1 cellular context compared by ENCODE assay signal in the genomic region with DNA sequence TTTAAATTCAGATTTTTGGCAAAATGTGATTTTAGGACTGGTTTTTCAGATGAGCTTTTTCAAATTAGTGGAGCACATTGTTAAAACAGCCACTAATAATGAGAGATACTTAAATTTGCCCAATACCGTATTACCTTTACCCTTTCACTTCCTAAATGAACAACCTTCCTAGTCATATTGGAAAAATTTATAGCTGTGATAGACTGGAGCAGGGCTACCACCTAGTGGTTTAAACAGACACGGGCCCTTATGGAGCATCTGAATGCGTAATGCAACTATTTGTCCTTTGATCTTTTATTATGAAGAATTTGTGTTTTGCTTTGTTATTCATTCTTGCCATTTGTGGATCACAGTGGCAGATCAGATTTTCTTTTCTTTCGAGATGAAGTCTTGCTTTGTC.
TF ChIP-seq lines count a peak whose summit lies in the region.

No MANE protein-coding gene starts in this region.

TF ChIP-seq in IMR-90, 13 proteins besides CTCF, POLR2A, EP300 and RAD21:
- TF ChIP-seq BHLHE40 (IDR thresholded peaks at IDR 0.05; ENCODE audit: low read depth, low read length), result no peak
- TF ChIP-seq CHD1 (IDR thresholded peaks at IDR 0.05; ENCODE audit: low read depth, low read length), result no peak
- no peak for TF ChIP-seq MXI1 (IDR thresholded peaks at IDR 0.05; ENCODE audit: borderline replicate concordance, low read depth, low read length)
- TF ChIP-seq MAZ (IDR thresholded peaks at IDR 0.05; ENCODE audit: borderline replicate concordance, low read depth, low read length), result no peak
- TF ChIP-seq RFX5 (IDR thresholded peaks at IDR 0.05; ENCODE audit: low read depth, low read length), result no peak
- TF ChIP-seq RCOR1 (IDR thresholded peaks at IDR 0.05; ENCODE audit: insufficient replicate concordance, low read length), result no peak
- TF ChIP-seq FOS (IDR thresholded peaks at IDR 0.05; ENCODE audit: low read depth, low read length), result no peak
- TF ChIP-seq, protein P1, sequence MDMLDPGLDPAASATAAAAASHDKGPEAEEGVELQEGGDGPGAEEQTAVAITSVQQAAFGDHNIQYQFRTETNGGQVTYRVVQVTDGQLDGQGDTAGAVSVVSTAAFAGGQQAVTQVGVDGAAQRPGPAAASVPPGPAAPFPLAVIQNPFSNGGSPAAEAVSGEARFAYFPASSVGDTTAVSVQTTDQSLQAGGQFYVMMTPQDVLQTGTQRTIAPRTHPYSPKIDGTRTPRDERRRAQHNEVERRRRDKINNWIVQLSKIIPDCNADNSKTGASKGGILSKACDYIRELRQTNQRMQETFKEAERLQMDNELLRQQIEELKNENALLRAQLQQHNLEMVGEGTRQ (IDR thresholded peaks at IDR 0.05; ENCODE audit: low read depth, low read length), result no peak
- no peak for TF ChIP-seq NFE2L2 (IDR thresholded peaks at IDR 0.05; ENCODE audit: low read depth, low read length)
- no peak for TF ChIP-seq MAFK (IDR thresholded peaks at IDR 0.05; ENCODE audit: low read depth, low read length)
- no peak for TF ChIP-seq CEBPB (IDR thresholded peaks at IDR 0.05; ENCODE audit: low read depth, low read length)
- TF ChIP-seq SMC3 (IDR thresholded peaks at IDR 0.05; ENCODE audit: low read depth, low read length), result no peak
- TF ChIP-seq, protein P2, sequence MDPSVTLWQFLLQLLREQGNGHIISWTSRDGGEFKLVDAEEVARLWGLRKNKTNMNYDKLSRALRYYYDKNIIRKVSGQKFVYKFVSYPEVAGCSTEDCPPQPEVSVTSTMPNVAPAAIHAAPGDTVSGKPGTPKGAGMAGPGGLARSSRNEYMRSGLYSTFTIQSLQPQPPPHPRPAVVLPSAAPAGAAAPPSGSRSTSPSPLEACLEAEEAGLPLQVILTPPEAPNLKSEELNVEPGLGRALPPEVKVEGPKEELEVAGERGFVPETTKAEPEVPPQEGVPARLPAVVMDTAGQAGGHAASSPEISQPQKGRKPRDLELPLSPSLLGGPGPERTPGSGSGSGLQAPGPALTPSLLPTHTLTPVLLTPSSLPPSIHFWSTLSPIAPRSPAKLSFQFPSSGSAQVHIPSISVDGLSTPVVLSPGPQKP (IDR thresholded peaks at IDR 0.05; ENCODE audit: borderline replicate concordance, low read depth, low read length), result no peak
